Comparison of ENCODE assay signal across 1 cellular context in the genomic region with DNA sequence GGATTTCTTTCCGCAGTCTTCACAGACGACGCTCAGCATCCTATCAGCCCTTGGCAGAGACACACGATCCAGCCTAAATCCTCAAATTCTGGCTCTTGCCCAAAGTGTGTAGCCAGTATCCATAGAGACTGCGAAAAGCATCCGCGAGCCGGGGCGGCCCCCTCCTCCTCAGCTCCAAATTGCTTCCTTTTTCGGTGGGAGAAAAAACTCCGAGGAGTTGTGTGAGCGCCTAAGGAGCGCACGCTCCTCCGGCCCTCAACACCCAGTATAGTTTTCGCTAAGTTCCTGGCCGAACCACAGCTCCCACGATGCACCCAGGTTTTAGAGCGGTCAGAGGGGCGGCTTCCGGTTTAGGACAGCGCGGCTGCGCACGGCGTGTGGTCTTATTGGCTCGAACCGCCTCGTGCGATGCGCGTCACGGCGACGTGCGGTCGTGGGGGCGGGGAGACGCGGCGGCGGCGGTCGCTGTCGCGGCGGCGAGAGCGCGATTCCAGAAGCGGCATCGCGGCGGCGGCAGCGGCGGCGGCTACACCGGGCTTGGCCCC.
A peak's percentile ranks its signal among the peaks of the same experiment; 100 is the strongest.
TF ChIP-seq lines count a peak whose summit lies in the region.

Gene ADIPOR2 (plus strand): TSS at position 493 of the 545 bp plus-strand sequence. CDS start 63,274 bp downstream, outside the sequence.

TF ChIP-seq in HepG2, 621 proteins besides CTCF, POLR2A, EP300 and RAD21 (continued from another document and continues in another):
- TF ChIP-seq ZNF687 (CRISPR knock-in tag; IDR thresholded peaks at IDR 0.05) (peak; percentile 94), ZNF281 (CRISPR knock-in tag; IDR thresholded peaks at IDR 0.05; ENCODE audit: borderline replicate concordance) (peak; percentile 92), NCOA5 (CRISPR knock-in tag; IDR thresholded peaks at IDR 0.05) (no peak), U2AF2 (IDR thresholded peaks at IDR 0.05; ENCODE audit: low read depth, low read length) (no peak), TEAD2 (CRISPR knock-in tag; IDR thresholded peaks at IDR 0.05) (no peak), ZNF83 (CRISPR knock-in tag; IDR thresholded peaks at IDR 0.05; ENCODE audit: borderline replicate concordance) (no peak), ZBTB10 (CRISPR knock-in tag; IDR thresholded peaks at IDR 0.05; ENCODE audit: borderline replicate concordance) (peak; percentile 29; the same call in 1 of the 2 replicates), ZNF326 (CRISPR knock-in tag; IDR thresholded peaks at IDR 0.05; ENCODE audit: borderline replicate concordance) (no peak), ZNF30 (CRISPR knock-in tag; IDR thresholded peaks at IDR 0.05) (no peak), MEIS1 (CRISPR knock-in tag; IDR thresholded peaks at IDR 0.05; ENCODE audit: borderline replicate concordance) (no peak), ZZZ3 (CRISPR knock-in tag; IDR thresholded peaks at IDR 0.05; ENCODE audit: borderline replicate concordance) (peak; percentile 44; the same call in 1 of the 2 replicates), ZNF557 (CRISPR knock-in tag; IDR thresholded peaks at IDR 0.05) (peak; percentile 47; the same call in 1 of the 2 replicates), PHB2 (IDR thresholded peaks at IDR 0.05; ENCODE audit: partially characterized antibody) (no peak), TFE3 (CRISPR knock-in tag; IDR thresholded peaks at IDR 0.05) (0 out of 2 replicates have a peak, but pooled peaks have one; percentile 17), KAT8 (CRISPR knock-in tag; IDR thresholded peaks at IDR 0.05) (peak; percentile 86), GMEB2 (CRISPR knock-in tag; IDR thresholded peaks at IDR 0.05; ENCODE audit: low read depth) (peak; percentile 90), ZNF143 (CRISPR knock-in tag; IDR thresholded peaks at IDR 0.05) (peak; percentile 89), ZBTB37 (CRISPR knock-in tag; IDR thresholded peaks at IDR 0.05) (no peak), ATF7-NPFF (CRISPR knock-in tag; IDR thresholded peaks at IDR 0.05; ENCODE audit: low read depth) (peak; percentile 43; the same call in 1 of the 2 replicates), MXD3 (CRISPR knock-in tag; IDR thresholded peaks at IDR 0.05) (peak; percentile 70), HHEX (CRISPR knock-in tag; IDR thresholded peaks at IDR 0.05) (no peak), MED8 (CRISPR knock-in tag; IDR thresholded peaks at IDR 0.05; ENCODE audit: insufficient replicate concordance) (peak; percentile 54), ZNF337 (CRISPR knock-in tag; IDR thresholded peaks at IDR 0.05; ENCODE audit: borderline replicate concordance, low read depth) (no peak), STAG1 (CRISPR knock-in tag; IDR thresholded peaks at IDR 0.05) (0 out of 2 replicates have a peak, but pooled peaks have one; percentile 13), TFDP1 (CRISPR knock-in tag; IDR thresholded peaks at IDR 0.05; ENCODE audit: borderline replicate concordance) (peak; percentile 73; the same call in 1 of the 2 replicates), ZNF710 (CRISPR knock-in tag; IDR thresholded peaks at IDR 0.05; ENCODE audit: borderline replicate concordance) (no peak; the same call in 1 of the 2 replicates), NKX3-1 (CRISPR knock-in tag; IDR thresholded peaks at IDR 0.05) (no peak), ZNF224 (CRISPR knock-in tag; IDR thresholded peaks at IDR 0.05) (peak; percentile 41; the same call in 1 of the 2 replicates)
- TF ChIP-seq, protein P1, sequence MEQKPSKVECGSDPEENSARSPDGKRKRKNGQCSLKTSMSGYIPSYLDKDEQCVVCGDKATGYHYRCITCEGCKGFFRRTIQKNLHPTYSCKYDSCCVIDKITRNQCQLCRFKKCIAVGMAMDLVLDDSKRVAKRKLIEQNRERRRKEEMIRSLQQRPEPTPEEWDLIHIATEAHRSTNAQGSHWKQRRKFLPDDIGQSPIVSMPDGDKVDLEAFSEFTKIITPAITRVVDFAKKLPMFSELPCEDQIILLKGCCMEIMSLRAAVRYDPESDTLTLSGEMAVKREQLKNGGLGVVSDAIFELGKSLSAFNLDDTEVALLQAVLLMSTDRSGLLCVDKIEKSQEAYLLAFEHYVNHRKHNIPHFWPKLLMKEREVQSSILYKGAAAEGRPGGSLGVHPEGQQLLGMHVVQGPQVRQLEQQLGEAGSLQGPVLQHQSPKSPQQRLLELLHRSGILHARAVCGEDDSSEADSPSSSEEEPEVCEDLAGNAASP (CRISPR knock-in tag; IDR thresholded peaks at IDR 0.05; ENCODE audit: borderline replicate concordance) = peak; percentile 61
- TF ChIP-seq, protein P2, sequence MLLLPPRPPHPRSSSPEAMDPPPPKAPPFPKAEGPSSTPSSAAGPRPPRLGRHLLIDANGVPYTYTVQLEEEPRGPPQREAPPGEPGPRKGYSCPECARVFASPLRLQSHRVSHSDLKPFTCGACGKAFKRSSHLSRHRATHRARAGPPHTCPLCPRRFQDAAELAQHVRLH (CRISPR knock-in tag; IDR thresholded peaks at IDR 0.05; ENCODE audit: borderline replicate concordance, low read depth) = peak; percentile 88; the same call in 1 of the 2 replicates
- TF ChIP-seq, protein P3, sequence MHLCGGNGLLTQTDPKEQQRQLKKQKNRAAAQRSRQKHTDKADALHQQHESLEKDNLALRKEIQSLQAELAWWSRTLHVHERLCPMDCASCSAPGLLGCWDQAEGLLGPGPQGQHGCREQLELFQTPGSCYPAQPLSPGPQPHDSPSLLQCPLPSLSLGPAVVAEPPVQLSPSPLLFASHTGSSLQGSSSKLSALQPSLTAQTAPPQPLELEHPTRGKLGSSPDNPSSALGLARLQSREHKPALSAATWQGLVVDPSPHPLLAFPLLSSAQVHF (CRISPR knock-in tag; IDR thresholded peaks at IDR 0.05) = no peak
